8 cellular contexts compared by ENCODE assay signal in genomic region chr20:35743693-35744491, GRCh38. TPM values are rescaled to one million over a fixed set of nuclear protein-coding genes. Genes with fewer than 3 reads are reported as not detected.
DNase-seq lines count a peak whose midpoint lies in the region; ATAC-seq and TF ChIP-seq lines count a peak whose summit lies in the region.

No MANE protein-coding gene starts in this region.

- H3K27ac ChIP-seq in HEK293 (ENCODE audit: extremely low read depth, low read depth, low read length) (0 out of 2 replicates have a peak overlapping the region, but pooled peaks have one; percentile 83), SJSA1 (0 out of 2 replicates have a peak overlapping the region, but pooled peaks have one; percentile 10), esophagus squamous epithelium (peak overlapping the region; percentile 96 to 100 (median 97)), gastrocnemius medialis (peak overlapping the region; percentile 91 to 98 (median 96))

- H3K9me3 ChIP-seq in HEK293 (ENCODE audit: control insufficient read depth, insufficient read depth, low read depth, low read length) (no peaks in the 10 kb centered on the region), SJSA1 (replicated peaks) (no peaks in the 10 kb centered on the region), esophagus squamous epithelium (no peaks in the 10 kb centered on the region), gastrocnemius medialis (no peaks in the 10 kb centered on the region)

- POLR2A ChIA-PET in HEK293 (lab: Yijun Ruan, JAX) = interaction anchor here (0.6 to 2.5 kb wide), 7 partner anchors 20 to 393 kb away, joined by 3 to 109 read pairs (median 4); partner anchors contain the start of genes PHF20 and SPAG4

- H3K27me3 ChIP-seq in SJSA1 (replicated peaks) (no peaks in the 10 kb centered on the region), esophagus squamous epithelium (no peaks in the 10 kb centered on the region), gastrocnemius medialis (no peaks in the 10 kb centered on the region)

- no peak overlapping the region for H3K4me3 ChIP-seq in HEK293 (ENCODE audit: low read depth, low read length)
- H3K4me3 ChIP-seq in SJSA1 = no peak overlapping the region
- H3K4me3 ChIP-seq in esophagus squamous epithelium = peak overlapping the region in 3 of 4 donors; percentile 2 to 99 (median 80)
- peak overlapping the region in 3 of 4 donors; percentile 4 to 86 (median 12) for H3K4me3 ChIP-seq in gastrocnemius medialis

- H3K36me3 ChIP-seq in HEK293 (ENCODE audit: control insufficient read depth in 2 of 2, insufficient read depth in 1 of 2, low read length in 2 of 2) = peaks cover 9 to 25% of the 10 kb centered on the region in 2 experiments
- H3K36me3 ChIP-seq in SJSA1 = peaks cover 31% of the 10 kb centered on the region
- peaks cover 0 to 21% (median under 1%) of the 10 kb centered on the region in 3 donors for H3K36me3 ChIP-seq in esophagus squamous epithelium
- H3K36me3 ChIP-seq in gastrocnemius medialis = peaks cover 0 to 17% of the 10 kb centered on the region in 2 donors

- 51 to 63% methylated on average over 13 to 15 of the region's 15 CpGs for WGBS in esophagus squamous epithelium, 2 donors

- in situ Hi-C loops in gastrocnemius medialis (cut with MboI; ENCODE audit: low sequenced_read_pairs in 4 of 4) = loop anchor here in 2 of 4 donors (10.0 to 25.0 kb wide), 2 partner anchors 141 to 143 kb away; no protein-coding TSS in a partner anchor

- TF ChIP-seq POLR2A in esophagus squamous epithelium (IDR thresholded peaks at IDR 0.05) = no peak
- TF ChIP-seq POLR2A in gastrocnemius medialis (IDR thresholded peaks at IDR 0.05) = no peak

- ATAC-seq in gastrocnemius medialis (no peak), HG02759 (IDR thresholded peaks at IDR 0.05; ENCODE audit: unreplicated experiment) (no peak)

- CTCF ChIA-PET in HEK293 (lab: Yijun Ruan, JAX) = interaction anchor here (0.5 to 0.7 kb wide), 3 partner anchors 28 to 130 kb away, joined by 3 to 6 read pairs (median 3); partner anchors contain the start of gene PHF20

- no peak for TF ChIP-seq CTCF in HEK293 (tag by site-specific recombination; IDR thresholded peaks at IDR 0.05)
- TF ChIP-seq CTCF in esophagus squamous epithelium (IDR thresholded peaks at IDR 0.05) = no peak
- TF ChIP-seq CTCF in gastrocnemius medialis (IDR thresholded peaks at IDR 0.05 in 4 of 5, conservative IDR thresholded peaks at IDR 0.05 in 1 of 5) = no peak

- H3K4me1 ChIP-seq in HEK293 (ENCODE audit: control insufficient read depth, insufficient read depth, low read length) (no peaks in the 10 kb centered on the region), SJSA1 (replicated peaks) (peaks cover 12% of the 10 kb centered on the region), esophagus squamous epithelium (peaks cover 10 to 53% (median 28%) of the 10 kb centered on the region in 3 donors), gastrocnemius medialis (peaks cover 22 to 26% of the 10 kb centered on the region in 2 donors)

- DNase-seq in SJSA1 (ENCODE audit: low read depth in 1 of 2, low spot score in 2 of 2) = no peak
- DNase-seq in esophagus squamous epithelium (lab: John Stamatoyannopoulos, UW) = no peak
- no peak for DNase-seq in gastrocnemius medialis
- no peak for DNase-seq in NCI-H1930 (lab: John Stamatoyannopoulos, UW)
- DNase-seq in effector CD4-positive, alpha-beta T cell = no peak
- no peak for DNase-seq in GM19240 (ENCODE audit: insufficient read length, low spot score)

- intact Hi-C loops in esophagus squamous epithelium (cut with DNase I) = no loop called here
- intact Hi-C loops in gastrocnemius medialis (cut with DNase I; ENCODE audit: low total_unique reads) = loop anchor here (2.0 to 5.0 kb wide), 2 partner anchors 142 to 211 kb away; partner anchors contain the start of gene SCAND1

TF ChIP-seq in HEK293, 187 proteins besides CTCF, POLR2A, EP300 and RAD21:
- no peak for TF ChIP-seq ZNF548 (tag by site-specific recombination; IDR thresholded peaks at IDR 0.05)
- peak; percentile 54; the same call in 1 of the 2 replicates for TF ChIP-seq ZNF600 (tag by site-specific recombination; IDR thresholded peaks at IDR 0.05)

RNA-seq across cellular contexts. Expression of gene RBM39, which starts 1.8 kb away (rescaled TPM):
- total RNA-seq in SJSA1 (2014; rRNA removed; shearing (Covaris generic)) = 277 and 319 TPM in 2 replicates
- total RNA-seq in esophagus squamous epithelium (100 to 1,000 TPM; 149 to 326 (median 182) TPM), gastrocnemius medialis (100 to 1,000 TPM in 3 of 4 donors, 10 to 100 TPM in 1; 98.5 to 165 (median 130) TPM)

RNA-seq across cellular contexts. Expression of gene PHF20, which starts 27.9 kb away (rescaled TPM):
- total RNA-seq in SJSA1 (2014; rRNA removed; shearing (Covaris generic)) = 16.7 and 24.1 TPM in 2 replicates
- total RNA-seq in esophagus squamous epithelium (10 to 100 TPM; 13.6 to 33.2 (median 16.6) TPM), gastrocnemius medialis (10 to 100 TPM; 72.6 to 91.9 (median 82.2) TPM)

RNA-seq across cellular contexts. Expression of gene ROMO1, which starts 44.7 kb away (rescaled TPM):
- 288 and 554 TPM in 2 replicates for total RNA-seq in SJSA1 (2014; rRNA removed; shearing (Covaris generic))
- 100 to 1,000 TPM; 178 to 290 (median 228) TPM for total RNA-seq in esophagus squamous epithelium
- 100 to 1,000 TPM; 213 to 491 (median 309) TPM for total RNA-seq in gastrocnemius medialis

RNA-seq across cellular contexts. Expression of gene NFS1, which starts 44.7 kb away (rescaled TPM):
- total RNA-seq in SJSA1 (2014; rRNA removed; shearing (Covaris generic)) = 13.3 and 24.7 TPM in 2 replicates
- 10 to 100 TPM; 16.4 to 39.9 (median 24.2) TPM for total RNA-seq in esophagus squamous epithelium
- 10 to 100 TPM; 31.5 to 85.8 (median 37.2) TPM for total RNA-seq in gastrocnemius medialis

Comparison
In these comparisons a context has a peak if more than half of its experiments do, and no peak if none do; other contexts are left out.
1. H3K27ac ChIP-seq: peak in every context shown above with its lines; median percentile 97 in esophagus squamous epithelium; 96 in gastrocnemius medialis; 83 in HEK293; 10 in SJSA1.
2. H3K4me3 ChIP-seq: peak in esophagus squamous epithelium (3 of 4) and gastrocnemius medialis (3 of 4); none in HEK293 (single experiment) and SJSA1 (single experiment).